Comparison of ENCODE assay signal across 13 cellular contexts in genomic region chr11:44865866-44866272, GRCh38.
DNase-seq lines count a peak whose midpoint lies in the region; ATAC-seq and TF ChIP-seq lines count a peak whose summit lies in the region.
"Had no signal": no experiment of that assay in that cellular context is flagged by ENCODE, and none has a peak within 500 bp of the region (broad histone marks: within the 10 kb centered on the region; RNA-seq: fewer than 3 reads in every experiment).

No MANE protein-coding gene starts in this region.

- peaks cover 11% of the 10 kb centered on the region for H3K36me3 Mint-ChIP-seq in activated naive CD4-positive, alpha-beta T cell treated with anti-CD3 and anti-CD28 coated beads for 36 hours (ENCODE audit: low read depth)

- no peak overlapping the region for H3K4me3 Mint-ChIP-seq in activated naive CD4-positive, alpha-beta T cell treated with anti-CD3 and anti-CD28 coated beads for 36 hours
- no peak overlapping the region for H3K4me3 Mint-ChIP-seq in stimulated activated naive CD8-positive, alpha-beta T cell treated with anti-CD3 and anti-CD28 coated beads, Interleukin-15, amount 100 ng/mL, for 72 hours
- H3K4me3 Mint-ChIP-seq: B cell had no signal

- CTCF ChIA-PET in activated naive CD4-positive, alpha-beta T cell treated with anti-CD3 and anti-CD28 coated beads for 36 hours (lab: Charles Lee), result interaction anchor here (1.7 kb wide), 1 partner anchor 90 kb away, joined by 6 read pairs; no protein-coding TSS in a partner anchor

- no peaks in the 10 kb centered on the region for H3K27me3 Mint-ChIP-seq in activated naive CD4-positive, alpha-beta T cell treated with anti-CD3 and anti-CD28 coated beads for 36 hours (ENCODE audit: low read depth)
- peaks cover 37% of the 10 kb centered on the region for H3K27me3 Mint-ChIP-seq in stimulated activated naive CD8-positive, alpha-beta T cell treated with anti-CD3 and anti-CD28 coated beads, Interleukin-15, amount 100 ng/mL, for 72 hours
- H3K27me3 Mint-ChIP-seq: B cell had no signal

- H3K4me1 Mint-ChIP-seq in activated naive CD4-positive, alpha-beta T cell treated with anti-CD3 and anti-CD28 coated beads for 36 hours (ENCODE audit: low read depth), result peaks cover 18% of the 10 kb centered on the region
- peaks cover 22% of the 10 kb centered on the region for H3K4me1 Mint-ChIP-seq in stimulated activated naive CD8-positive, alpha-beta T cell treated with anti-CD3 and anti-CD28 coated beads, Interleukin-15, amount 100 ng/mL, for 72 hours

- peak; percentile 41 for TF ChIP-seq CTCF in epithelial cell of proximal tubule (conservative IDR thresholded peaks at IDR 0.05; ENCODE audit: low read depth, low read length)

- DNase-seq in DMS79 treated with DMSO at 0.1 percent for 48 hours (lab: John Stamatoyannopoulos, UW) (peak; percentile 76), NCI-H2029 (lab: John Stamatoyannopoulos, UW) (peak; percentile 61), epithelial cell of proximal tubule (ENCODE audit: low read depth) (no peak), myocyte (ENCODE audit: low read depth) (peak; percentile 45), NCI-H1694 (lab: John Stamatoyannopoulos, UW) (no peak)
- no peak for DNase-seq in activated naive CD4-positive, alpha-beta T cell treated with anti-CD3 and anti-CD28 coated beads for 36 hours
- DNase-seq in stimulated activated naive CD8-positive, alpha-beta T cell treated with anti-CD3 and anti-CD28 coated beads, Interleukin-15, amount 100 ng/mL, for 72 hours, result no peak
- DNase-seq: activated CD8-positive, alpha-beta memory T cell treated with anti-CD3 and anti-CD28 coated beads, Interleukin-2, amount 50 U/mL, for 4 hours; activated naive CD4-positive, alpha-beta T cell treated with anti-CD3 and anti-CD28 coated beads, Interleukin-2, amount 50 U/mL, for 16 hours; effector CD4-positive, alpha-beta T cell; ovary had no signal

- no peak for ATAC-seq in stimulated activated naive CD8-positive, alpha-beta T cell treated with anti-CD3 and anti-CD28 coated beads, Interleukin-15, amount 100 ng/mL, for 72 hours
- no peak for ATAC-seq in HG02870 (IDR thresholded peaks at IDR 0.05; ENCODE audit: unreplicated experiment)

- H3K9me3 Mint-ChIP-seq in activated naive CD4-positive, alpha-beta T cell treated with anti-CD3 and anti-CD28 coated beads for 36 hours, result peaks cover 2% of the 10 kb centered on the region
- peaks cover 0 to 5% of the 10 kb centered on the region in 2 donors for H3K9me3 Mint-ChIP-seq in stimulated activated naive CD8-positive, alpha-beta T cell treated with anti-CD3 and anti-CD28 coated beads, Interleukin-15, amount 100 ng/mL, for 72 hours

- H3K27ac Mint-ChIP-seq in activated naive CD4-positive, alpha-beta T cell treated with anti-CD3 and anti-CD28 coated beads for 36 hours, result no peak overlapping the region
- no peak overlapping the region for H3K27ac Mint-ChIP-seq in stimulated activated naive CD8-positive, alpha-beta T cell treated with anti-CD3 and anti-CD28 coated beads, Interleukin-15, amount 100 ng/mL, for 72 hours
- H3K27ac Mint-ChIP-seq: B cell had no signal

- no peak overlapping the region for H3K4me3 ChIP-seq in epithelial cell of proximal tubule (ENCODE audit: low read depth, low read length)
- H3K4me3 ChIP-seq: ovary had no signal

- intact Hi-C loops in activated naive CD4-positive, alpha-beta T cell treated with anti-CD3 and anti-CD28 coated beads for 36 hours (cut with micrococcal nuclease), result no loop called here

Comparison
In these comparisons a context has a peak if more than half of its experiments do, and no peak if none do; other contexts are left out.
1. DNase-seq: peak in DMS79 treated with DMSO at 0.1 percent for 48 hours (single experiment), NCI-H2029 (single experiment) and myocyte (single experiment); none in epithelial cell of proximal tubule (single experiment), activated naive CD4-positive, alpha-beta T cell treated with anti-CD3 and anti-CD28 coated beads for 36 hours (single experiment), stimulated activated naive CD8-positive, alpha-beta T cell treated with anti-CD3 and anti-CD28 coated beads, Interleukin-15, amount 100 ng/mL, for 72 hours (0 of 2) and NCI-H1694 (single experiment).